Comparison of ENCODE assay signal across 20 cellular contexts in genomic region chr14:34122081-34122480, GRCh38.
"Had no signal": no experiment of that assay in that cellular context is flagged by ENCODE, and none has a peak within 500 bp of the region (broad histone marks: within the 10 kb centered on the region; RNA-seq: fewer than 3 reads in every experiment).

No MANE protein-coding gene starts in this region.

- H3K9me3 Mint-ChIP-seq: naive thymus-derived CD8-positive, alpha-beta T cell; stimulated activated effector memory CD8-positive, alpha-beta T cell treated with anti-CD3 and anti-CD28 coated beads, Interleukin-12 subunit alpha, Interleukin-12 subunit beta, amount 100 ng/mL, for 72 hours had no signal

- FAIRE-seq: endometrium, islet of Langerhans had no signal

- H3K27ac Mint-ChIP-seq: naive thymus-derived CD8-positive, alpha-beta T cell; stimulated activated effector memory CD8-positive, alpha-beta T cell treated with anti-CD3 and anti-CD28 coated beads, Interleukin-12 subunit alpha, Interleukin-12 subunit beta, amount 100 ng/mL, for 72 hours had no signal

- ATAC-seq: esophagus mucosa; gastrocnemius medialis; heart right ventricle; mucosa of descending colon; naive thymus-derived CD8-positive, alpha-beta T cell; right cardiac atrium; stimulated activated effector memory CD8-positive, alpha-beta T cell treated with anti-CD3 and anti-CD28 coated beads, Interleukin-12 subunit alpha, Interleukin-12 subunit beta, amount 100 ng/mL, for 72 hours; stimulated activated naive CD8-positive, alpha-beta T cell treated with anti-CD3 and anti-CD28 coated beads, Interleukin-15, Interleukin-2, amounts not matched to agents 100 U/mL and 50 U/mL, for 24 hours had no signal

- H3K4me1 Mint-ChIP-seq: stimulated activated effector memory CD8-positive, alpha-beta T cell treated with anti-CD3 and anti-CD28 coated beads, Interleukin-12 subunit alpha, Interleukin-12 subunit beta, amount 100 ng/mL, for 72 hours had no signal

- H3K4me3 Mint-ChIP-seq: naive thymus-derived CD8-positive, alpha-beta T cell; stimulated activated effector memory CD8-positive, alpha-beta T cell treated with anti-CD3 and anti-CD28 coated beads, Interleukin-12 subunit alpha, Interleukin-12 subunit beta, amount 100 ng/mL, for 72 hours had no signal

- H3K27me3 ChIP-seq: gastrocnemius medialis, heart right ventricle, ovary, upper lobe of left lung, uterus had no signal

- H3K27ac ChIP-seq: gastrocnemius medialis, heart right ventricle, ovary, tibial artery, upper lobe of left lung, uterus had no signal

- H3K9me3 ChIP-seq: gastrocnemius medialis, heart right ventricle, mucosa of descending colon, ovary, tibial artery, upper lobe of left lung, uterus had no signal

- H3K4me1 ChIP-seq: gastrocnemius medialis, tibial artery, upper lobe of left lung, uterus had no signal

- DNase-seq: effector memory CD4-positive, alpha-beta T cell; gastrocnemius medialis; heart right ventricle; hypothalamus; kidney glomerular epithelial cell; mucosa of descending colon; naive thymus-derived CD8-positive, alpha-beta T cell; nucleus accumbens; ovary; right cardiac atrium; stimulated activated CD4-positive, alpha-beta T cell treated with anti-CD3 and anti-CD28 coated beads, Interleukin-4, amount 100 ng/mL, for 1 hour; stimulated activated CD8-positive, alpha-beta memory T cell treated with anti-CD3 and anti-CD28 coated beads, Interleukin-4, amount 100 ng/mL, for 48 hours; stimulated activated naive CD8-positive, alpha-beta T cell treated with anti-CD3 and anti-CD28 coated beads, Interleukin-15, Interleukin-2, amounts not matched to agents 100 U/mL and 50 U/mL, for 24 hours; tibial artery; upper lobe of left lung; uterus had no signal

- H3K4me3 ChIP-seq: gastrocnemius medialis, heart right ventricle, mucosa of descending colon, ovary, tibial artery, upper lobe of left lung, uterus had no signal

- H3K36me3 Mint-ChIP-seq: naive thymus-derived CD8-positive, alpha-beta T cell; stimulated activated effector memory CD8-positive, alpha-beta T cell treated with anti-CD3 and anti-CD28 coated beads, Interleukin-12 subunit alpha, Interleukin-12 subunit beta, amount 100 ng/mL, for 72 hours had no signal

- H3K36me3 ChIP-seq: gastrocnemius medialis, heart right ventricle, ovary, tibial artery, upper lobe of left lung, uterus had no signal
